Comparison of ENCODE assay signal across 14 cellular contexts in the genomic region with DNA sequence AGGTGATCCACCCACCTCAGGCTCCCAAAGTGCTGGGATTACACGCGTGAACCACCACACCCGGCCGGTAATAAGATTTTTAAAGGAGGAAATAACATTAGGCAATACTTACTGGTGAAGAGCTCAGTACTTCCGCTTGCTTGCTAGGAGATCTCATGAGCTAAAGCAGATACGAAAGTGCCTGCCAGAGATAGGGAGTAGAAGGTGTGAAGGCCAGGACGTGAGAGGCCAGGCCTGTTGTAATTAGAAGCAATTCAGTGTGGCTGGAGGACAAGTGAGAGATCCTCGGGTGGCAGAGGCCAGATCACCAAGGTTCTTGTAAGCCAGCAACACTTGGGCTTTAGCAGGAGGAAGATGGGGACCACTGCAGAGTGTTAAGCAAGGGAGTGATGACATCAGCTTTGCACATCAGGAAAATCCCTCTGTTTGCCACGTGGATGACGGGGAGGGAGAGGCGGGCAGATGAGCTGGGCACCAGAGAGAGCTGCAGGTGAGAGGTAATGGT. TPM values are rescaled to one million over a fixed set of nuclear protein-coding genes. Genes with fewer than 3 reads are reported as not detected.
A peak's percentile ranks its signal among the peaks of the same experiment; 100 is the strongest.
DNase-seq lines count a peak whose midpoint lies in the region; ATAC-seq, FAIRE-seq and TF ChIP-seq lines count a peak whose summit lies in the region.
"Had no signal": no experiment of that assay in that cellular context is flagged by ENCODE, and none has a peak within 500 bp of the region (broad histone marks: within the 10 kb centered on the region; RNA-seq: fewer than 3 reads in every experiment).

No MANE protein-coding gene starts in this region.

- TF ChIP-seq CTCF in right lobe of liver (IDR thresholded peaks at IDR 0.05) (no peak), HepG2 (CRISPR knock-in tag; IDR thresholded peaks at IDR 0.05) (no peak), hepatocyte (IDR thresholded peaks at IDR 0.05; ENCODE audit: poor library complexity) (no peak)

- H3K27me3 Mint-ChIP-seq in activated T-helper 17 cell treated with anti-CD3 and anti-CD28 coated beads, Interleukin-2, amount 50 U/mL, for 72 hours: no peaks in the 10 kb centered on the region
- H3K27me3 Mint-ChIP-seq in effector memory CD8-positive, alpha-beta T cell: no peaks in the 10 kb centered on the region

- in situ Hi-C loops in HepG2 (cut with HindIII; ENCODE audit: extremely low pct_ligation_motif_present, low pct_unique_long_range_greater_than_20kb): no loop called here

- no peaks in the 10 kb centered on the region for H3K36me3 Mint-ChIP-seq in activated T-helper 17 cell treated with anti-CD3 and anti-CD28 coated beads, Interleukin-2, amount 50 U/mL, for 72 hours (ENCODE audit: low read depth)
- H3K36me3 Mint-ChIP-seq in effector memory CD8-positive, alpha-beta T cell (ENCODE audit: insufficient read depth): no peaks in the 10 kb centered on the region

- H3K9me3 Mint-ChIP-seq in activated T-helper 17 cell treated with anti-CD3 and anti-CD28 coated beads, Interleukin-2, amount 50 U/mL, for 72 hours: no peaks in the 10 kb centered on the region
- no peaks in the 10 kb centered on the region for H3K9me3 Mint-ChIP-seq in effector memory CD8-positive, alpha-beta T cell

- H3K27ac ChIP-seq in right lobe of liver (no peak overlapping the region), HepG2 (ENCODE audit: extremely low read length, insufficient read depth, low read length) (no peak overlapping the region), hepatocyte (no peak overlapping the region)
- H3K27ac ChIP-seq: body of pancreas, GM23248 had no signal

- H3K4me1 ChIP-seq in right lobe of liver: no peaks in the 10 kb centered on the region
- peaks cover 7% of the 10 kb centered on the region for H3K4me1 ChIP-seq in HepG2 (ENCODE audit: insufficient read depth, low read length)
- no peaks in the 10 kb centered on the region for H3K4me1 ChIP-seq in hepatocyte (ENCODE audit: insufficient read depth)
- H3K4me1 ChIP-seq: body of pancreas had no signal

- H3K27me3 ChIP-seq in right lobe of liver (no peaks in the 10 kb centered on the region), HepG2 (ENCODE audit: control insufficient read depth in 1 of 2, insufficient read depth in 2 of 2, low read length in 2 of 2) (no peaks in the 10 kb centered on the region), hepatocyte (no peaks in the 10 kb centered on the region)
- H3K27me3 ChIP-seq: body of pancreas had no signal

- intact Hi-C loops in right lobe of liver (cut with DNase I): no loop called here
- intact Hi-C loops in HepG2 (cut with micrococcal nuclease; ENCODE audit: unreplicated experiment): no loop called here

- no peaks in the 10 kb centered on the region for H4K20me1 ChIP-seq in HepG2 (ENCODE audit: insufficient read depth, low read length)
- H4K20me1 ChIP-seq in hepatocyte (ENCODE audit: insufficient read depth, poor library complexity, severe bottlenecking): peaks cover 2% of the 10 kb centered on the region

- H3K79me2 ChIP-seq in HepG2 (ENCODE audit: insufficient read depth, low read length): no peaks in the 10 kb centered on the region
- peaks cover 62% of the 10 kb centered on the region for H3K79me2 ChIP-seq in hepatocyte

- H3K4me2 ChIP-seq in HepG2 (ENCODE audit: low read depth, low read length) (no peak overlapping the region), hepatocyte (no peak overlapping the region)

- no peak overlapping the region for H2AFZ ChIP-seq in HepG2 (ENCODE audit: low read length)
- no peak overlapping the region for H2AFZ ChIP-seq in hepatocyte
- H2AFZ ChIP-seq: GM23248 had no signal

- no peak overlapping the region for H3K4me3 Mint-ChIP-seq in activated T-helper 17 cell treated with anti-CD3 and anti-CD28 coated beads, Interleukin-2, amount 50 U/mL, for 72 hours
- H3K4me3 Mint-ChIP-seq in effector memory CD8-positive, alpha-beta T cell: peak overlapping the region in 1 of 2 donors; percentile 28

- no peak for TF ChIP-seq RAD21 in HepG2 (CRISPR knock-in tag; IDR thresholded peaks at IDR 0.05)

- peaks cover 26% of the 10 kb centered on the region for H3K4me1 Mint-ChIP-seq in activated T-helper 17 cell treated with anti-CD3 and anti-CD28 coated beads, Interleukin-2, amount 50 U/mL, for 72 hours
- H3K4me1 Mint-ChIP-seq in effector memory CD8-positive, alpha-beta T cell (ENCODE audit: low read depth in 2 of 2): peaks cover 12 to 16% of the 10 kb centered on the region in 2 donors

- TF ChIP-seq POLR2A in right lobe of liver (IDR thresholded peaks at IDR 0.05) (no peak), HepG2 (IDR thresholded peaks at IDR 0.05; ENCODE audit: insufficient read depth in 1 of 2, low read depth in 2 of 2, low read length in 2 of 2) (no peak), GM12891 (IDR thresholded peaks at IDR 0.05; ENCODE audit: low read depth, low read length) (no peak)

- TF ChIP-seq EP300 in HepG2 (IDR thresholded peaks at IDR 0.05; ENCODE audit: low read depth in 2 of 2, low read length in 2 of 2): no peak
- no peak for TF ChIP-seq EP300 in HepG2 (CRISPR knock-in tag; IDR thresholded peaks at IDR 0.05; ENCODE audit: borderline replicate concordance)

- DNase-seq in right lobe of liver (no peak), HepG2 (ENCODE audit: low spot score) (no peak), hepatocyte (ENCODE audit: low spot score) (peak; percentile 15), GM12891 (ENCODE audit: insufficient read length, low spot score) (no peak), retina (no peak)
- DNase-seq in effector memory CD8-positive, alpha-beta T cell: no peak
- DNase-seq: activated CD8-positive, alpha-beta memory T cell treated with anti-CD3 and anti-CD28 coated beads, Interleukin-2, amount 50 U/mL, for 4 hours; body of pancreas; GDM1; GM23248; KG1 had no signal

- FAIRE-seq in HepG2 (lab: Jason Lieb, UNC) (no peak), GM12891 (lab: Jason Lieb, UNC) (no peak)

- no TSS peak for BruUV-seq in HepG2 (replicated peaks; lab: Mats Ljungman, UMichigan)

- ATAC-seq in right lobe of liver (peak; percentile 46 to 61 (median 50)), HepG2 (no peak), HG02588 (IDR thresholded peaks at IDR 0.05; ENCODE audit: unreplicated experiment) (no peak)
- ATAC-seq in activated T-helper 17 cell treated with anti-CD3 and anti-CD28 coated beads, Interleukin-2, amount 50 U/mL, for 72 hours (replicated peaks): no peak
- ATAC-seq in effector memory CD8-positive, alpha-beta T cell (replicated peaks): no peak
- ATAC-seq: body of pancreas, SK-N-SH treated with all-trans-retinoic acid at 6 μM for 48 hours had no signal

- POLR2A ChIA-PET in HepG2 (lab: Yijun Ruan, JAX): no interaction called here

- H3K9me2 ChIP-seq in hepatocyte (replicated peaks; ENCODE audit: insufficient read depth): no peaks in the 10 kb centered on the region

- CTCF ChIA-PET in HepG2 (lab: Yijun Ruan, JAX; ENCODE audit: low intra/inter-chr PET ratio, low total read pairs): no interaction called here

- H3K4me3 ChIP-seq in right lobe of liver (no peak overlapping the region), HepG2 (replicated peaks in 1 of 3; ENCODE audit: insufficient read depth in 1 of 3, low read depth in 2 of 3, low read length in 3 of 3) (no peak overlapping the region), hepatocyte (no peak overlapping the region)
- H3K4me3 ChIP-seq: body of pancreas, GM23248 had no signal

- peak overlapping the region; percentile 44 for H3K27ac Mint-ChIP-seq in activated T-helper 17 cell treated with anti-CD3 and anti-CD28 coated beads, Interleukin-2, amount 50 U/mL, for 72 hours
- H3K27ac Mint-ChIP-seq in effector memory CD8-positive, alpha-beta T cell: no peak overlapping the region

- 57% methylated on average over 11 of the region's 11 CpGs for WGBS in right lobe of liver (ENCODE audit: insufficient coverage, low coverage, low lambda C conversion rate, missing lambda C conversion rate)
- 94% methylated on average over 11 of the region's 11 CpGs for WGBS in HepG2 (ENCODE audit: low lambda C conversion rate)
- 73% methylated on average over 11 of the region's 11 CpGs for WGBS in hepatocyte (ENCODE audit: low lambda C conversion rate, missing lambda C conversion rate)

- H3K36me3 ChIP-seq in right lobe of liver (no peaks in the 10 kb centered on the region), HepG2 (replicated peaks in 1 of 2; ENCODE audit: control insufficient read depth in 1 of 2, insufficient read depth in 2 of 2, low read length in 2 of 2) (no peaks in the 10 kb centered on the region), hepatocyte (replicated peaks; ENCODE audit: insufficient read depth, low read depth) (no peaks in the 10 kb centered on the region)

- H3K9me3 ChIP-seq in right lobe of liver: no peaks in the 10 kb centered on the region
- no peaks in the 10 kb centered on the region for H3K9me3 ChIP-seq in HepG2 (ENCODE audit: low read length)
- H3K9me3 ChIP-seq in hepatocyte (ENCODE audit: low read depth): no peaks in the 10 kb centered on the region
- H3K9me3 ChIP-seq: body of pancreas had no signal

- H3K9ac ChIP-seq in HepG2 (ENCODE audit: insufficient read depth, low read depth, low read length): no peak overlapping the region
- H3K9ac ChIP-seq: GM23248 had no signal

RNA-seq across cellular contexts. Expression of a gene that starts 7.6 kb away (rescaled TPM):
- total RNA-seq in right lobe of liver: 10 to 100 TPM in 2 of 6 experiments, 1 to 10 TPM in 4; 5.5 to 10.5 (median 9.4) TPM
- 5.7 and 13.6 TPM in 2 replicates for total RNA-seq in HepG2 (2016; rRNA removed; fragmentation: Illumina TruSeq; extraction: Trizol)
- total RNA-seq in HepG2 (2016; cell fraction: cytosol; rRNA removed; fragmentation: Illumina TruSeq; extraction: Trizol; ENCODE audit: low read depth): 1.9 and 2.0 TPM in 2 replicates
- 7.0 and 9.8 TPM in 2 replicates for total RNA-seq in HepG2 (2016; cell fraction: insoluble cytoplasmic fraction; rRNA removed; fragmentation: Illumina TruSeq; extraction: Trizol)
- 2.6 and 5.0 TPM in 2 replicates for total RNA-seq in HepG2 (2016; cell fraction: membrane; rRNA removed; fragmentation: Illumina TruSeq; extraction: Trizol)
- total RNA-seq in HepG2 (2016; cell fraction: nucleus; rRNA removed; fragmentation: Illumina TruSeq; extraction: Trizol): 7.5 and 9.3 TPM in 2 replicates
- polyA plus RNA-seq in HepG2 (2011; rRNA removed): 3.5 and 4.6 TPM in 2 replicates
- polyA plus RNA-seq in HepG2 (2011; cell fraction: cytosol; rRNA removed): 2.6 and 2.7 TPM in 2 replicates
- polyA plus RNA-seq in HepG2 (2011; cell fraction: nucleus; rRNA removed): 7.3 and 11.9 TPM in 2 replicates
- 3.2 and 3.8 TPM in 2 replicates for polyA plus RNA-seq in HepG2 (2012)
- 0.25 and 0.41 TPM in 2 replicates for polyA plus RNA-seq in HepG2 (2016; cell fraction: cytosol; fragmentation: Illumina TruSeq; extraction: Trizol; ENCODE audit: low read depth)
- polyA plus RNA-seq in HepG2 (2016; cell fraction: insoluble cytoplasmic fraction; fragmentation: Illumina TruSeq; extraction: Trizol; ENCODE audit: low read depth): 3.3 and 5.5 TPM in 2 replicates
- polyA plus RNA-seq in HepG2 (2016; cell fraction: membrane; fragmentation: Illumina TruSeq; extraction: Trizol; ENCODE audit: low read depth): 0.94 and 1.0 TPM in 2 replicates
- polyA plus RNA-seq in HepG2 (2016; cell fraction: nucleus; fragmentation: Illumina TruSeq; extraction: Trizol; ENCODE audit: insufficient read depth, low read depth): 8.0 and 10.0 TPM in 2 replicates
- polyA minus RNA-seq in HepG2 (2011; rRNA and poly(A)+ RNA removed; ENCODE audit: low replicate concordance): 12.3 and 15.8 TPM in 2 replicates
- polyA minus RNA-seq in HepG2 (2011; cell fraction: cytosol; rRNA and poly(A)+ RNA removed): 3.6 and 7.3 TPM in 2 replicates
- polyA minus RNA-seq in HepG2 (2011; cell fraction: nucleus; rRNA and poly(A)+ RNA removed): 8.8 and 9.8 TPM in 2 replicates
- 1 to 10 TPM; 4.6 to 4.9 TPM for total RNA-seq in activated T-helper 17 cell treated with anti-CD3 and anti-CD28 coated beads, Interleukin-2, amount 50 U/mL, for 72 hours
- total RNA-seq in hepatocyte: 12.4 and 20.1 TPM in 2 replicates
- 7.3 and 9.5 TPM in 2 replicates for polyA plus RNA-seq in hepatocyte
- 1.9 TPM for polyA plus RNA-seq in GM12891 (2012; ENCODE audit: low read depth, missing spikeins)

RNA-seq across cellular contexts. Expression of a gene that starts 7.7 kb away (rescaled TPM):
- 10 to 100 TPM; 15.2 to 32.3 (median 21.0) TPM for total RNA-seq in right lobe of liver
- 42.8 and 59.7 TPM in 2 replicates for total RNA-seq in HepG2 (2016; rRNA removed; fragmentation: Illumina TruSeq; extraction: Trizol)
- total RNA-seq in HepG2 (2016; cell fraction: cytosol; rRNA removed; fragmentation: Illumina TruSeq; extraction: Trizol; ENCODE audit: low read depth): 9.8 and 10.7 TPM in 2 replicates
- 42.0 and 63.9 TPM in 2 replicates for total RNA-seq in HepG2 (2016; cell fraction: insoluble cytoplasmic fraction; rRNA removed; fragmentation: Illumina TruSeq; extraction: Trizol)
- 19.4 and 21.7 TPM in 2 replicates for total RNA-seq in HepG2 (2016; cell fraction: membrane; rRNA removed; fragmentation: Illumina TruSeq; extraction: Trizol)
- 14.1 and 15.2 TPM in 2 replicates for total RNA-seq in HepG2 (2016; cell fraction: nucleus; rRNA removed; fragmentation: Illumina TruSeq; extraction: Trizol)
- 30.9 and 32.8 TPM in 2 replicates for polyA plus RNA-seq in HepG2 (2011; rRNA removed)
- polyA plus RNA-seq in HepG2 (2011; cell fraction: cytosol; rRNA removed): 37.0 and 48.8 TPM in 2 replicates
- 9.4 and 12.4 TPM in 2 replicates for polyA plus RNA-seq in HepG2 (2011; cell fraction: nucleus; rRNA removed)
- polyA plus RNA-seq in HepG2 (2012): 22.1 and 22.3 TPM in 2 replicates
- 14.5 and 14.8 TPM in 2 replicates for polyA plus RNA-seq in HepG2 (2016; cell fraction: cytosol; fragmentation: Illumina TruSeq; extraction: Trizol; ENCODE audit: low read depth)
- 70.2 and 75.7 TPM in 2 replicates for polyA plus RNA-seq in HepG2 (2016; cell fraction: insoluble cytoplasmic fraction; fragmentation: Illumina TruSeq; extraction: Trizol; ENCODE audit: low read depth)
- polyA plus RNA-seq in HepG2 (2016; cell fraction: membrane; fragmentation: Illumina TruSeq; extraction: Trizol; ENCODE audit: low read depth): 15.8 and 20.2 TPM in 2 replicates
- polyA plus RNA-seq in HepG2 (2016; cell fraction: nucleus; fragmentation: Illumina TruSeq; extraction: Trizol; ENCODE audit: insufficient read depth, low read depth): 24.1 and 25.0 TPM in 2 replicates
- 47.0 and 60.6 TPM in 2 replicates for polyA minus RNA-seq in HepG2 (2011; rRNA and poly(A)+ RNA removed; ENCODE audit: low replicate concordance)
- 13.5 and 13.8 TPM in 2 replicates for polyA minus RNA-seq in HepG2 (2011; cell fraction: cytosol; rRNA and poly(A)+ RNA removed)
- 17.0 and 18.9 TPM in 2 replicates for polyA minus RNA-seq in HepG2 (2011; cell fraction: nucleus; rRNA and poly(A)+ RNA removed)
- total RNA-seq in activated T-helper 17 cell treated with anti-CD3 and anti-CD28 coated beads, Interleukin-2, amount 50 U/mL, for 72 hours: 10 to 100 TPM; 33.5 to 37.8 TPM
- total RNA-seq in hepatocyte: 30.5 and 40.2 TPM in 2 replicates
- 22.9 and 33.8 TPM in 2 replicates for polyA plus RNA-seq in hepatocyte
- polyA plus RNA-seq in GM12891 (2012; ENCODE audit: low read depth, missing spikeins): 42.5 TPM

RNA-seq across cellular contexts. Expression of a gene that starts 50.8 kb away (rescaled TPM):
- 1 to 10 TPM; 3.6 to 8.7 (median 5.9) TPM for total RNA-seq in right lobe of liver
- 8.2 and 12.8 TPM in 2 replicates for total RNA-seq in HepG2 (2016; rRNA removed; fragmentation: Illumina TruSeq; extraction: Trizol)
- 9.1 and 10.6 TPM in 2 replicates for total RNA-seq in HepG2 (2016; cell fraction: cytosol; rRNA removed; fragmentation: Illumina TruSeq; extraction: Trizol; ENCODE audit: low read depth)
- 8.4 and 10.7 TPM in 2 replicates for total RNA-seq in HepG2 (2016; cell fraction: insoluble cytoplasmic fraction; rRNA removed; fragmentation: Illumina TruSeq; extraction: Trizol)
- 9.6 and 11.1 TPM in 2 replicates for total RNA-seq in HepG2 (2016; cell fraction: membrane; rRNA removed; fragmentation: Illumina TruSeq; extraction: Trizol)
- total RNA-seq in HepG2 (2016; cell fraction: nucleus; rRNA removed; fragmentation: Illumina TruSeq; extraction: Trizol): 11.5 and 11.8 TPM in 2 replicates
- polyA plus RNA-seq in HepG2 (2011; rRNA removed): 9.3 and 11.1 TPM in 2 replicates
- 5.1 and 6.1 TPM in 2 replicates for polyA plus RNA-seq in HepG2 (2011; cell fraction: cytosol; rRNA removed)
- polyA plus RNA-seq in HepG2 (2011; cell fraction: nucleus; rRNA removed): 26.5 and 27.5 TPM in 2 replicates
- polyA plus RNA-seq in HepG2 (2012): 4.2 and 5.2 TPM in 2 replicates
- polyA plus RNA-seq in HepG2 (2016; cell fraction: cytosol; fragmentation: Illumina TruSeq; extraction: Trizol; ENCODE audit: low read depth): 1.3 and 1.6 TPM in 2 replicates
- 5.7 and 6.5 TPM in 2 replicates for polyA plus RNA-seq in HepG2 (2016; cell fraction: insoluble cytoplasmic fraction; fragmentation: Illumina TruSeq; extraction: Trizol; ENCODE audit: low read depth)
- 3.0 and 4.1 TPM in 2 replicates for polyA plus RNA-seq in HepG2 (2016; cell fraction: membrane; fragmentation: Illumina TruSeq; extraction: Trizol; ENCODE audit: low read depth)
- polyA plus RNA-seq in HepG2 (2016; cell fraction: nucleus; fragmentation: Illumina TruSeq; extraction: Trizol; ENCODE audit: insufficient read depth, low read depth): 33.2 and 35.7 TPM in 2 replicates
- polyA minus RNA-seq in HepG2 (2011; rRNA and poly(A)+ RNA removed; ENCODE audit: low replicate concordance): 7.4 and 14.9 TPM in 2 replicates
- polyA minus RNA-seq in HepG2 (2011; cell fraction: cytosol; rRNA and poly(A)+ RNA removed): 4.6 and 4.8 TPM in 2 replicates
- polyA minus RNA-seq in HepG2 (2011; cell fraction: nucleus; rRNA and poly(A)+ RNA removed): 11.6 and 11.8 TPM in 2 replicates
- 10 to 100 TPM in 1 of 2 donors, 1 to 10 TPM in 1; 8.2 to 11.2 TPM for total RNA-seq in activated T-helper 17 cell treated with anti-CD3 and anti-CD28 coated beads, Interleukin-2, amount 50 U/mL, for 72 hours
- 8.3 and 11.1 TPM in 2 replicates for total RNA-seq in hepatocyte
- polyA plus RNA-seq in hepatocyte: 8.8 and 9.8 TPM in 2 replicates
- 9.7 TPM for polyA plus RNA-seq in GM12891 (2012; ENCODE audit: low read depth, missing spikeins)

Comparison
In these comparisons a context has a peak if more than half of its experiments do, and no peak if none do; other contexts are left out.
1. ATAC-seq: peak in right lobe of liver (4 of 4); none in HepG2 (single experiment), activated T-helper 17 cell treated with anti-CD3 and anti-CD28 coated beads, Interleukin-2, amount 50 U/mL, for 72 hours (single experiment), HG02588 (single experiment) and effector memory CD8-positive, alpha-beta T cell (single experiment).